ENCODE assay signal across 29 cellular contexts in genomic region chr12:68297929-68298328, GRCh38. TPM values are rescaled to one million over a fixed set of nuclear protein-coding genes. Genes with fewer than 3 reads are reported as not detected.
"Had no signal": no experiment of that assay in that cellular context is flagged by ENCODE, and none has a peak within 500 bp of the region (broad histone marks: within the 10 kb centered on the region; RNA-seq: fewer than 3 reads in every experiment).

No MANE protein-coding gene starts in this region.

- ATAC-seq: activated CD4-positive, alpha-beta T cell treated with anti-CD3 and anti-CD28 coated beads for 36 hours; activated CD8-positive, alpha-beta memory T cell treated with anti-CD3 and anti-CD28 coated beads, Interleukin-2, amount 10 ng/mL, durations not matched to agents 7 days and 5 days; activated CD8-positive, alpha-beta T cell treated with anti-CD3 and anti-CD28 coated beads, Interleukin-2, amount 10 ng/mL, durations not matched to agents 7 days and 5 days; activated naive CD8-positive, alpha-beta T cell treated with anti-CD3 and anti-CD28 coated beads, Interleukin-2, amount 50 U/mL, for 24 hours; foreskin keratinocyte; gastrocnemius medialis had no signal

- H3K27me3 ChIP-seq: adrenal gland, breast epithelium, cardiac muscle cell, dorsolateral prefrontal cortex, esophagus muscularis mucosa, foreskin keratinocyte, gastrocnemius medialis had no signal

- H3K4me3 ChIP-seq: adrenal gland, breast epithelium, cardiac muscle cell, coronary artery, dorsolateral prefrontal cortex, esophagus muscularis mucosa, gastrocnemius medialis had no signal

- H3K27ac ChIP-seq: adrenal gland, breast epithelium, cardiac muscle cell, coronary artery, dorsolateral prefrontal cortex, esophagus muscularis mucosa, foreskin keratinocyte, gastrocnemius medialis had no signal

- H3K9me3 ChIP-seq: adrenal gland, gastrocnemius medialis had no signal

- H3K36me3 ChIP-seq: adrenal gland, breast epithelium had no signal

- H3K4me1 ChIP-seq: adrenal gland, breast epithelium, foreskin keratinocyte had no signal

- DNase-seq: activated CD4-positive, alpha-beta memory T cell treated with anti-CD3 and anti-CD28 coated beads for 36 hours; activated CD4-positive, alpha-beta T cell treated with anti-CD3 and anti-CD28 coated beads for 36 hours; activated CD4-positive, CD25-positive, alpha-beta regulatory T cell; activated CD4-positive, CD25-positive, alpha-beta regulatory T cell treated with anti-CD3 and anti-CD28 coated beads, Interleukin-2, amount 50 U/mL, for 72 hours; activated CD8-positive, alpha-beta memory T cell treated with anti-CD3 and anti-CD28 coated beads, Interleukin-2, amount 10 ng/mL, durations not matched to agents 7 days and 5 days; activated CD8-positive, alpha-beta memory T cell treated with anti-CD3 and anti-CD28 coated beads, Interleukin-2, amount 50 U/mL, for 4 hours; activated CD8-positive, alpha-beta T cell treated with anti-CD3 and anti-CD28 coated beads, Interleukin-2, amount 10 ng/mL, durations not matched to agents 7 days and 5 days; activated effector memory CD4-positive, alpha-beta T cell treated with anti-CD3 and anti-CD28 coated beads, Interleukin-2, amount 50 U/mL, for 16 hours; activated naive CD4-positive, alpha-beta T cell treated with anti-CD3 and anti-CD28 coated beads for 36 hours; activated naive CD8-positive, alpha-beta T cell treated with anti-CD3 and anti-CD28 coated beads for 36 hours; activated naive CD8-positive, alpha-beta T cell treated with anti-CD3 and anti-CD28 coated beads, Interleukin-2, amount 50 U/mL, for 24 hours; activated T-cell treated with anti-CD3 and anti-CD28 coated beads, Interleukin-2, amount 50 U/mL, for 1 hour; activated T-cell treated with anti-CD3 and anti-CD28 coated beads, Interleukin-2, amount 50 U/mL, for 48 hours; adrenal gland; amygdala; aorta; central memory CD4-positive, alpha-beta T cell; dorsolateral prefrontal cortex; effector memory CD4-positive, alpha-beta T cell; endodermal cell; erythroblast; foreskin keratinocyte; gastrocnemius medialis; glutamatergic neuron; T-helper 2 cell had no signal

RNA-seq across cellular contexts. Expression of gene IL22, which starts 44.5 kb away (rescaled TPM):
- total RNA-seq: activated CD8-positive, alpha-beta T cell treated with anti-CD3 and anti-CD28 coated beads, Interleukin-2, amount 10 ng/mL, durations not matched to agents 7 days and 5 days; adrenal gland; aorta; breast epithelium; cardiac muscle cell; dorsolateral prefrontal cortex; endodermal cell; esophagus muscularis mucosa; foreskin keratinocyte; gastrocnemius medialis had no signal
- polyA plus RNA-seq: adrenal gland, aorta, cardiac muscle cell, foreskin keratinocyte had no signal
